15 cellular contexts compared by ENCODE assay signal in genomic region chr1:67750690-67751052, GRCh38.
A peak's percentile ranks its signal among the peaks of the same experiment; 100 is the strongest.
DNase-seq lines count a peak whose midpoint lies in the region; ATAC-seq and TF ChIP-seq lines count a peak whose summit lies in the region.
"Had no signal": no experiment of that assay in that cellular context is flagged by ENCODE, and none has a peak within 500 bp of the region (broad histone marks: within the 10 kb centered on the region; RNA-seq: fewer than 3 reads in every experiment).

No MANE protein-coding gene starts in this region.

- no peak overlapping the region for H4K8ac ChIP-seq in mesenchymal stem cell (ENCODE audit: low read length)

- no peak overlapping the region for H2BK120ac ChIP-seq in mesenchymal stem cell (ENCODE audit: low read depth, low read length)

- H3K27ac Mint-ChIP-seq in activated naive CD4-positive, alpha-beta T cell treated with anti-CD3 and anti-CD28 coated beads, Interleukin-2, amount 50 U/mL, for 72 hours = no peak overlapping the region
- H3K27ac Mint-ChIP-seq: activated T-cell treated with anti-CD3 and anti-CD28 coated beads, Interleukin-2, amount 50 U/mL, for 24 hours had no signal

- H3K9ac ChIP-seq in MM.1S (ENCODE audit: low read length) = peak overlapping the region; percentile 40; the same call in 1 of the 2 replicates
- H3K9ac ChIP-seq in mesenchymal stem cell (ENCODE audit: low read length) = peak overlapping the region; percentile 63

- peaks cover 29% of the 10 kb centered on the region for H3F3A ChIP-seq in MM.1S (ENCODE audit: insufficient read depth, low read length)

- in situ Hi-C loops in brain microvascular endothelial cell (cut with HindIII; ENCODE audit: low pct_ligation_motif_present, low sequenced_read_pairs) = loop anchor here (25.0 kb wide), 1 partner anchor 213 kb away; no protein-coding TSS in a partner anchor

- no peak for ATAC-seq in activated naive CD4-positive, alpha-beta T cell treated with anti-CD3 and anti-CD28 coated beads, Interleukin-2, amount 50 U/mL, for 72 hours
- ATAC-seq in GM21723 (IDR thresholded peaks at IDR 0.05; ENCODE audit: unreplicated experiment) = no peak

- H3K27ac ChIP-seq in MM.1S (ENCODE audit: low read length) = peak overlapping the region; percentile 90
- peak overlapping the region; percentile 90 for H3K27ac ChIP-seq in brain microvascular endothelial cell
- peak overlapping the region; percentile 99 for H3K27ac ChIP-seq in mesenchymal stem cell (ENCODE audit: low read length, poor library complexity, severe bottlenecking)
- H3K27ac ChIP-seq in tibial nerve = peak overlapping the region; percentile 65 to 89 (median 78)

- DNase-seq in MM.1S (no peak), brain microvascular endothelial cell (no peak), mesenchymal stem cell (no peak), tibial nerve (ENCODE audit: low spot score in 2 of 2) (no peak), NCI-H510A (lab: John Stamatoyannopoulos, UW) (no peak), NCI-H526 (lab: John Stamatoyannopoulos, UW) (no peak)
- DNase-seq in activated naive CD4-positive, alpha-beta T cell treated with anti-CD3 and anti-CD28 coated beads, Interleukin-2, amount 50 U/mL, for 72 hours (ENCODE audit: low spot score in 2 of 2) = no peak
- DNase-seq: activated T-cell treated with anti-CD3 and anti-CD28 coated beads, Interleukin-2, amount 50 U/mL, for 24 hours; H9; Kasumi-1; lower lobe of right lung; SHP77 had no signal

- no peak overlapping the region for H2AK5ac ChIP-seq in mesenchymal stem cell (ENCODE audit: low read length, severe bottlenecking)

- peak overlapping the region; percentile 74; the same call in 1 of the 2 replicates for H2AFZ ChIP-seq in MM.1S (ENCODE audit: low read length)
- H2AFZ ChIP-seq in mesenchymal stem cell (ENCODE audit: low read depth, low read length) = no peak overlapping the region

- H3K14ac ChIP-seq in mesenchymal stem cell (ENCODE audit: low read length in 2 of 2) = no peak overlapping the region

- no peaks in the 10 kb centered on the region for H4K20me1 ChIP-seq in MM.1S (ENCODE audit: insufficient read depth, low read length)

- H3K36me3 ChIP-seq in MM.1S (replicated peaks; ENCODE audit: insufficient read depth, low read length) (no peaks in the 10 kb centered on the region), brain microvascular endothelial cell (replicated peaks) (no peaks in the 10 kb centered on the region), mesenchymal stem cell (ENCODE audit: control insufficient read depth in 1 of 2, insufficient read depth in 2 of 2, low read depth in 1 of 2, low read length in 2 of 2) (peaks cover 7 to 17% of the 10 kb centered on the region in 2 experiments), tibial nerve (no peaks in the 10 kb centered on the region)
- H3K36me3 ChIP-seq: lower lobe of right lung, right atrium auricular region had no signal

- H2BK12ac ChIP-seq in mesenchymal stem cell (ENCODE audit: low read length in 2 of 2) = no peak overlapping the region

- H3K4me1 ChIP-seq in MM.1S (ENCODE audit: low read length) (peaks cover 48% of the 10 kb centered on the region), mesenchymal stem cell (ENCODE audit: control insufficient read depth, insufficient read depth, low read depth, low read length) (peaks cover 17% of the 10 kb centered on the region), tibial nerve (peaks cover 8 to 60% (median 31%) of the 10 kb centered on the region in 4 donors)

- H3K79me2 ChIP-seq in MM.1S (ENCODE audit: low read length) = no peaks in the 10 kb centered on the region

- no CpG with 5 or more reads among the region's 1 CpG for WGBS in mesenchymal stem cell
- WGBS in tibial nerve, 2 donors = 52 to 70% methylated on average over 1 of the region's 1 CpG

- H3K9me3 ChIP-seq in MM.1S (replicated peaks; ENCODE audit: insufficient read depth, low read length) (no peaks in the 10 kb centered on the region), mesenchymal stem cell (ENCODE audit: control insufficient read depth, low read length) (no peaks in the 10 kb centered on the region), tibial nerve (no peaks in the 10 kb centered on the region)
- H3K9me3 ChIP-seq: body of pancreas, lower lobe of right lung, right atrium auricular region had no signal

- H3K4me2 ChIP-seq in MM.1S (ENCODE audit: low read depth, low read length) = peak overlapping the region; percentile 75
- no peak overlapping the region for H3K4me2 ChIP-seq in mesenchymal stem cell (ENCODE audit: low read length, poor library complexity, severe bottlenecking)

- H2BK5ac ChIP-seq in mesenchymal stem cell (ENCODE audit: low read depth, low read length, poor library complexity, severe bottlenecking) = no peak overlapping the region

- H2BK15ac ChIP-seq in mesenchymal stem cell (ENCODE audit: low read depth, poor library complexity, severe bottlenecking) = no peak overlapping the region

- H3K23ac ChIP-seq in mesenchymal stem cell (ENCODE audit: low read length in 2 of 2) = no peak overlapping the region

- H3K27me3 ChIP-seq in MM.1S (replicated peaks; ENCODE audit: insufficient read depth, low read length) (no peaks in the 10 kb centered on the region), brain microvascular endothelial cell (replicated peaks) (no peaks in the 10 kb centered on the region), mesenchymal stem cell (ENCODE audit: control insufficient read depth in 1 of 2, insufficient read depth in 1 of 2, low read length in 2 of 2) (no peaks in the 10 kb centered on the region), tibial nerve (no peaks in the 10 kb centered on the region)
- H3K27me3 ChIP-seq: body of pancreas, right atrium auricular region had no signal

- H3K18ac ChIP-seq in mesenchymal stem cell (ENCODE audit: low read depth in 1 of 2, low read length in 2 of 2) = no peak overlapping the region

- no peak for TF ChIP-seq POLR2A in tibial nerve (IDR thresholded peaks at IDR 0.05)

- H3K4ac ChIP-seq in mesenchymal stem cell (ENCODE audit: low read depth in 1 of 2, low read length in 2 of 2) = no peak overlapping the region

- TF ChIP-seq EP300 in tibial nerve (IDR thresholded peaks at IDR 0.05) = no peak

- no peak overlapping the region for H4K91ac ChIP-seq in mesenchymal stem cell (ENCODE audit: low read length)

- H3K9me2 ChIP-seq in MM.1S (replicated peaks; ENCODE audit: insufficient read depth, low read length) = no peaks in the 10 kb centered on the region

- H3K79me1 ChIP-seq in mesenchymal stem cell (replicated peaks; ENCODE audit: low read length, poor library complexity, severe bottlenecking) = peaks cover 21% of the 10 kb centered on the region

- no peaks in the 10 kb centered on the region for H3K9me3 Mint-ChIP-seq in activated naive CD4-positive, alpha-beta T cell treated with anti-CD3 and anti-CD28 coated beads, Interleukin-2, amount 50 U/mL, for 72 hours
- H3K9me3 Mint-ChIP-seq: activated T-cell treated with anti-CD3 and anti-CD28 coated beads, Interleukin-2, amount 50 U/mL, for 24 hours; H9 had no signal

- TF ChIP-seq CTCF in MM.1S (IDR thresholded peaks at IDR 0.05; ENCODE audit: low read length) = no peak
- no peak for TF ChIP-seq CTCF in brain microvascular endothelial cell (IDR thresholded peaks at IDR 0.05; ENCODE audit: low read depth, low read length, missing control alignments)
- TF ChIP-seq CTCF in tibial nerve (IDR thresholded peaks at IDR 0.05) = no peak

- H3K4me3 ChIP-seq in MM.1S (ENCODE audit: low read length) (0 out of 2 replicates have a peak overlapping the region, but pooled peaks have one; percentile 29), brain microvascular endothelial cell (ENCODE audit: low read depth, low read length) (no peak overlapping the region), mesenchymal stem cell (ENCODE audit: insufficient read depth in 1 of 2, low read depth in 1 of 2, low read length in 2 of 2) (no peak overlapping the region), tibial nerve (no peak overlapping the region)
- H3K4me3 ChIP-seq: body of pancreas, lower lobe of right lung, right atrium auricular region had no signal

- H3K36me3 Mint-ChIP-seq in activated naive CD4-positive, alpha-beta T cell treated with anti-CD3 and anti-CD28 coated beads, Interleukin-2, amount 50 U/mL, for 72 hours = no peaks in the 10 kb centered on the region
